ENCODE assay signal across 12 cellular contexts in the genomic region with DNA sequence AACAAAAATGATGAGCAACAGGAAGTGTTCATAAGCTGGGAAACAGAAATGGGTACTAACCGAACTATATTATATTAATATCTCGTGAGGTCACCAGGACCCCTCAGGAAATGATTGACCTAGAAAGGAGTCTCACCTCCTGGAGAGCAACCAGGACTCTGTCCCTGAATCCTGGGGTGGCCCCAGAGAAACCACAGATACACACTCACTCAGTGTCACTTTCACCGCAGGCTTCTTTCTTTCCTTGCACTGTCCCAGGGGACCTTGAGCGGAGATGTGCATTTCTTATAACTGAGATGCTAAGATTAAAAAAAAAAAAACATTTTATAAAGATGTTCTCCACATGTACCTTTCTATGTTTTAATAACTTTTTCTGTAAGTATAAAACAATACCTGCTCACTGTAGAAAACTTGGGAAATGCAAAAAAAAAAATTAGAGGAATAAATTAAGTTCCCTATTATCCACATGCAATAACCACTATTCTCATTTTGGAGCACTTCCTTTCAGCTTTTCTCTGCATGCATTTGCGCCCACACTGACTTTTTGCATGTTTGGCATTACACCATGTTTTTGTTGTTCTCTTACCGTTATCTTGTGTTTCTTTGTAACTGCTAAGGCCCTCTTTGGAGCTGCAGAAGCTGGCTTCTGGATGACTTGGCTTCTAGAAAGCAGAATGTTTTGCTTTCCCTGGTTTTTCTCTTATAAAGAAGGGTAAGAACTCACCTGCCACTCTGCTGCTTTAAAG. TPM values are rescaled to one million over a fixed set of nuclear protein-coding genes. Genes with fewer than 3 reads are reported as not detected.
A peak's percentile ranks its signal among the peaks of the same experiment; 100 is the strongest.
DNase-seq lines count a peak whose midpoint lies in the region; ATAC-seq, FAIRE-seq and TF ChIP-seq lines count a peak whose summit lies in the region.
"Had no signal": no experiment of that assay in that cellular context is flagged by ENCODE, and none has a peak within 500 bp of the region (broad histone marks: within the 10 kb centered on the region; RNA-seq: fewer than 3 reads in every experiment).

No MANE protein-coding gene starts in this region.

- H3K27ac ChIP-seq in neuronal stem cell (replicated peaks; ENCODE audit: low read length) (no peak overlapping the region), WERI-Rb-1 (no peak overlapping the region)
- H3K27ac ChIP-seq: SK-N-MC had no signal

- no peak overlapping the region for H2BK120ac ChIP-seq in neuronal stem cell (ENCODE audit: low read depth, low read length)

- no peak overlapping the region for H2BK15ac ChIP-seq in neuronal stem cell (ENCODE audit: low read length)

- H4K91ac ChIP-seq in neuronal stem cell (ENCODE audit: low read depth, low read length, poor library complexity) = no peak overlapping the region

- no peak overlapping the region for H3K23ac ChIP-seq in neuronal stem cell (ENCODE audit: low read depth, low read length, poor library complexity)

- H3K27me3 ChIP-seq in neuronal stem cell (ENCODE audit: control insufficient read depth in 3 of 3, insufficient read depth in 3 of 3, low read depth in 1 of 3, low read length in 3 of 3) (no peaks in the 10 kb centered on the region), WERI-Rb-1 (ENCODE audit: insufficient read depth, low read depth, severe bottlenecking) (no peaks in the 10 kb centered on the region)

- FAIRE-seq in GM18507 (lab: Jason Lieb, UNC) = peak; percentile 72

- no peak overlapping the region for H3K4ac ChIP-seq in neuronal stem cell (ENCODE audit: low read length)

- H4K8ac ChIP-seq in neuronal stem cell (ENCODE audit: low read depth, low read length) = no peak overlapping the region

- peak overlapping the region; percentile 16 for H2BK5ac ChIP-seq in neuronal stem cell (ENCODE audit: low read length)

- H3K4me3 ChIP-seq in neuronal stem cell (ENCODE audit: low read length in 2 of 2) (no peak overlapping the region), WERI-Rb-1 (ENCODE audit: low read depth, low read length) (no peak overlapping the region)
- H3K4me3 ChIP-seq: SK-N-MC had no signal

- no peak for TF ChIP-seq CTCF in WERI-Rb-1 (IDR thresholded peaks at IDR 0.05; ENCODE audit: low read depth, low read length)

- no peak overlapping the region for H3K18ac ChIP-seq in neuronal stem cell (ENCODE audit: low read length)

- H3K9ac ChIP-seq in neuronal stem cell (ENCODE audit: low read depth, low read length, poor library complexity) = no peak overlapping the region

- H2AFZ ChIP-seq in neuronal stem cell (ENCODE audit: low read length) = no peak overlapping the region

- peaks cover 3 to 6% of the 10 kb centered on the region in 2 donors for H3K4me1 ChIP-seq in neuronal stem cell (ENCODE audit: control insufficient read depth in 2 of 2, insufficient read depth in 1 of 2, low read depth in 1 of 2, low read length in 2 of 2)

- H2BK12ac ChIP-seq in neuronal stem cell (ENCODE audit: low read length) = no peak overlapping the region

- DNase-seq in GM18507 (ENCODE audit: extremely low spot score, insufficient read length, low read depth) (peak; percentile 40), neuronal stem cell (ENCODE audit: low spot score) (no peak), NCI-H1694 treated with DMSO at 0.1 percent for 48 hours (lab: John Stamatoyannopoulos, UW) (no peak), Kasumi-1 (lab: John Stamatoyannopoulos, UW) (no peak), WERI-Rb-1 (no peak)
- no peak for DNase-seq in activated CD8-positive, alpha-beta memory T cell treated with anti-CD3 and anti-CD28 coated beads, Interleukin-2, amount 50 U/mL, for 48 hours
- DNase-seq: activated CD4-positive, alpha-beta T cell treated with anti-CD3 and anti-CD28 coated beads for 4 hours; Caco-2; NCI-H2081 treated with DMSO at 0.1 percent for 48 hours had no signal

- H3K79me1 ChIP-seq in neuronal stem cell (ENCODE audit: low read depth, low read length) = no peaks in the 10 kb centered on the region

- no peak overlapping the region for H2AK5ac ChIP-seq in neuronal stem cell (ENCODE audit: low read depth, low read length)

- no CpG with 5 or more reads among the region's 6 CpGs for WGBS in neuronal stem cell (ENCODE audit: extremely low coverage in 2 of 2, insufficient read length in 2 of 2, insufficient replicate concordance in 1 of 2), 2 donors

- no peaks in the 10 kb centered on the region for H3K9me3 ChIP-seq in neuronal stem cell (replicated peaks in 1 of 2; ENCODE audit: control insufficient read depth in 2 of 2, insufficient read depth in 1 of 2, low read depth in 1 of 2, low read length in 2 of 2)
- no peaks in the 10 kb centered on the region for H3K9me3 ChIP-seq in WERI-Rb-1 (ENCODE audit: severe bottlenecking)
- H3K9me3 ChIP-seq: Caco-2 had no signal

- no peak overlapping the region for H3K14ac ChIP-seq in neuronal stem cell (ENCODE audit: low read length)

- no peak overlapping the region for H3K4me2 ChIP-seq in neuronal stem cell (ENCODE audit: insufficient read depth, low read length, poor library complexity, severe bottlenecking)

- peak; percentile 53 for ATAC-seq in GM21515 (IDR thresholded peaks at IDR 0.05; ENCODE audit: unreplicated experiment)
- ATAC-seq in HG03439 (IDR thresholded peaks at IDR 0.05; ENCODE audit: unreplicated experiment) = peak; percentile 72

- H3K36me3 ChIP-seq in neuronal stem cell (replicated peaks in 1 of 2; ENCODE audit: control insufficient read depth in 2 of 2, insufficient read depth in 2 of 2, low read length in 2 of 2) = no peaks in the 10 kb centered on the region
- H3K36me3 ChIP-seq in WERI-Rb-1 = no peaks in the 10 kb centered on the region

RNA-seq across cellular contexts. Expression of a gene that starts 15.0 kb away (rescaled TPM):
- polyA plus RNA-seq in neuronal stem cell (2013, experiment 1 of 2) = 6.4 TPM
- 6.4 TPM for polyA plus RNA-seq in neuronal stem cell (2013, experiment 2 of 2)

RNA-seq across cellular contexts. Expression of a gene that starts 41.1 kb away (rescaled TPM):
- 84.3 TPM for polyA plus RNA-seq in neuronal stem cell (2013, experiment 1 of 2)
- polyA plus RNA-seq in neuronal stem cell (2013, experiment 2 of 2) = 85.9 TPM
